8 cellular contexts compared by ENCODE assay signal in genomic region chrX:103256651-103257050, GRCh38. TPM values are rescaled to one million over a fixed set of nuclear protein-coding genes. Genes with fewer than 3 reads are reported as not detected.
"Had no signal": no experiment of that assay in that cellular context is flagged by ENCODE, and none has a peak within 500 bp of the region (broad histone marks: within the 10 kb centered on the region; RNA-seq: fewer than 3 reads in every experiment).

No MANE protein-coding gene starts in this region.

- ATAC-seq: GM12878 had no signal

- DNase-seq: GDM1, GF-D8 had no signal

- FAIRE-seq: G401.6, GM12878, GM12891, GM18507, GM19239 had no signal

- H3K4me3 ChIP-seq: GM12878 had no signal

RNA-seq across cellular contexts. Expression of gene TCEAL5, which starts 19.9 kb away (rescaled TPM):
- total RNA-seq: G401, GM12878 had no signal
- polyA plus RNA-seq: GM12878 had no signal
